In the genomic region with DNA sequence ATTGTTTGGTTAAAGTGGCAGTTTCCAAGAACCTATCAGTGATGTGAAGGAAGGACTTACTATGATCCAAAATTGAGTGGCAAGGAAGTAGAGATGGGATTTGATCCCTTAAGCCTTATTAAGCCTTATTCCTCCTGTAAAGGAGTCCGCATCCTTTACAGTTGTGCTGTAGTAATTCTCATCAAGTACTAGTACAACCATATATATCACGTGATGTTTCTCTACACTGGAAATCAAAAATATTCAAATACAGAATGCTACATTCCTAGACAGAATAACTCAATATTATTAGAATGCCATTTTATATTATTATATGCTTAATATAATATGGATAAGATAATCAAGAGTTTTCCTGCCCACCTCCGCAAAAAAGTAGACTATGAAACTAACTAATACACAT, we compare ENCODE assay signal across 27 cellular contexts.
"Had no signal": no experiment of that assay in that cellular context is flagged by ENCODE, and none has a peak within 500 bp of the region (broad histone marks: within the 10 kb centered on the region; RNA-seq: fewer than 3 reads in every experiment).

No MANE protein-coding gene starts in this region.

- H3K36me3 ChIP-seq: stomach, suprapubic skin, thoracic aorta, thyroid gland, tibial artery, tibial nerve, transverse colon, upper lobe of left lung, upper lobe of right lung, uterus, vagina had no signal

- H3K27ac ChIP-seq: stomach, suprapubic skin, testis, thoracic aorta, thyroid gland, tibial artery, tibial nerve, transverse colon, upper lobe of left lung, upper lobe of right lung, uterus, vagina had no signal

- FAIRE-seq: urothelium cell line had no signal

- H3K27me3 ChIP-seq: stomach, suprapubic skin, testis, thyroid gland, tibial artery, tibial nerve, transverse colon, upper lobe of left lung, upper lobe of right lung, uterus, vagina had no signal

- H3K9me3 ChIP-seq: stomach, suprapubic skin, testis, thoracic aorta, thyroid gland, tibial artery, tibial nerve, transverse colon, upper lobe of left lung, upper lobe of right lung, uterus, vagina had no signal

- H3K4me3 ChIP-seq: stomach, suprapubic skin, testis, thoracic aorta, thyroid gland, tibial artery, tibial nerve, transverse colon, upper lobe of left lung, upper lobe of right lung, uterus, vagina had no signal

- H3K4me1 ChIP-seq: stomach, suprapubic skin, testis, thyroid gland, tibial artery, tibial nerve, transverse colon, upper lobe of left lung, upper lobe of right lung, uterus, vagina had no signal

- DNase-seq: stimulated activated CD4-positive, alpha-beta T cell treated with anti-CD3 and anti-CD28 coated beads, Interleukin-2, amount 100 ng/mL, for 48 hours; stimulated activated CD4-positive, alpha-beta T cell treated with anti-CD3 and anti-CD28 coated beads, Interleukin-4, amount 100 ng/mL, for 1 hour; stimulated activated CD4-positive, alpha-beta T cell treated with anti-CD3 and anti-CD28 coated beads, Interleukin-4, amount 100 ng/mL, for 24 hours; stimulated activated CD4-positive, alpha-beta T cell treated with anti-CD3 and anti-CD28 coated beads, Interleukin-4, amount 100 ng/mL, for 4 hours; stimulated activated CD8-positive, alpha-beta memory T cell treated with anti-CD3 and anti-CD28 coated beads, Interleukin-4, amount 100 ng/mL, for 48 hours; stimulated activated naive B cell treated with anti-CD40 and anti-IgM and Interleukin-4, amounts not matched to agents 10 μg/mL and 1 μg/mL and 100 μg/mL, for 72 hours; stimulated activated naive CD4-positive, alpha-beta T cell; stimulated activated naive CD4-positive, alpha-beta T cell treated with Interleukin-2 at 50 U/mL for 16 hours; stimulated activated naive CD8-positive, alpha-beta T cell treated with anti-CD3 and anti-CD28 coated beads, Interleukin-15, amount 100 ng/mL, for 72 hours; stimulated activated naive CD8-positive, alpha-beta T cell treated with anti-CD3 and anti-CD28 coated beads, Interleukin-15, Interleukin-2, amounts not matched to agents 100 U/mL and 50 U/mL, for 24 hours; stomach; substantia nigra; testis; thyroid gland; tibial artery; transverse colon; trophoblast cell; upper lobe of left lung; upper lobe of right lung; uterus had no signal

- ATAC-seq: stimulated activated effector memory CD8-positive, alpha-beta T cell treated with anti-CD3 and anti-CD28 coated beads, Interleukin-12 subunit alpha, Interleukin-12 subunit beta, amount 100 ng/mL, for 72 hours; stimulated activated memory B cell treated with anti-CD40 and anti-IgM and Interleukin-4, amounts not matched to agents 10 μg/mL and 1 μg/mL and 100 μg/mL, for 72 hours; stimulated activated naive B cell treated with anti-CD40 and anti-IgM and Interleukin-4, amounts not matched to agents 10 μg/mL and 1 μg/mL and 100 μg/mL, for 72 hours; stimulated activated naive CD8-positive, alpha-beta T cell treated with anti-CD3 and anti-CD28 coated beads, Interleukin-15, amount 100 ng/mL, for 72 hours; stimulated activated naive CD8-positive, alpha-beta T cell treated with anti-CD3 and anti-CD28 coated beads, Interleukin-15, Interleukin-2, amounts not matched to agents 100 U/mL and 50 U/mL, for 24 hours; upper lobe of right lung had no signal
